Comparison of ENCODE assay signal across 8 cellular contexts in genomic region chr14:64294672-64295413, GRCh38. TPM values are rescaled to one million over a fixed set of nuclear protein-coding genes. Genes with fewer than 3 reads are reported as not detected.
DNase-seq lines count a peak whose midpoint lies in the region; ATAC-seq and TF ChIP-seq lines count a peak whose summit lies in the region.

No MANE protein-coding gene starts in this region.

- ATAC-seq in GM21723 (IDR thresholded peaks at IDR 0.05; ENCODE audit: unreplicated experiment), result peak; percentile 77
- no peak for ATAC-seq in HG03571 (IDR thresholded peaks at IDR 0.05; ENCODE audit: unreplicated experiment)

- H3K9me3 ChIP-seq in hepatocyte (ENCODE audit: low read depth), result no peaks in the 10 kb centered on the region

- DNase-seq in EL (peak; percentile 60), T-helper 1 cell (peak; percentile 56 to 79 (median 69)), amniotic epithelial cell (ENCODE audit: low read depth) (peak; percentile 53), hepatocyte (ENCODE audit: low spot score) (peak; percentile 87), skeletal muscle cell (ENCODE audit: low read depth) (no peak)

- no peaks in the 10 kb centered on the region for H3K9me2 ChIP-seq in hepatocyte (replicated peaks; ENCODE audit: insufficient read depth)

- H3K27ac ChIP-seq in KMS-11, result peak overlapping the region; percentile 38; the same call in 1 of the 2 replicates
- no peak overlapping the region for H3K27ac ChIP-seq in hepatocyte

- peak overlapping the region; percentile 71; the same call in 1 of the 2 replicates for H3K9ac ChIP-seq in KMS-11

- H4K20me1 ChIP-seq in KMS-11 (ENCODE audit: insufficient read depth) (no peaks in the 10 kb centered on the region), hepatocyte (ENCODE audit: insufficient read depth, poor library complexity, severe bottlenecking) (no peaks in the 10 kb centered on the region)

- H3K27me3 ChIP-seq in KMS-11 (ENCODE audit: insufficient read depth, low read depth), result no peaks in the 10 kb centered on the region
- peaks cover 15% of the 10 kb centered on the region for H3K27me3 ChIP-seq in hepatocyte

- H3K79me2 ChIP-seq in KMS-11 (ENCODE audit: insufficient read depth, low read depth), result no peaks in the 10 kb centered on the region
- no peaks in the 10 kb centered on the region for H3K79me2 ChIP-seq in hepatocyte

- H3K4me2 ChIP-seq in KMS-11, result peak overlapping the region; percentile 78
- H3K4me2 ChIP-seq in hepatocyte, result peak overlapping the region; percentile 96

- TF ChIP-seq CTCF in KMS-11 (conservative IDR thresholded peaks at IDR 0.05; ENCODE audit: low read depth, low read length) (peak; percentile 88), hepatocyte (IDR thresholded peaks at IDR 0.05; ENCODE audit: poor library complexity) (peak; percentile 76)

- H3K4me1 ChIP-seq in KMS-11 (ENCODE audit: low read depth, poor library complexity, severe bottlenecking) (peaks cover 19% of the 10 kb centered on the region), hepatocyte (ENCODE audit: insufficient read depth) (peaks cover 11% of the 10 kb centered on the region)

- H2AFZ ChIP-seq in KMS-11 (ENCODE audit: low read depth) (peak overlapping the region; percentile 97), hepatocyte (peak overlapping the region; percentile 77)

- H3K36me3 ChIP-seq in KMS-11 (ENCODE audit: insufficient read depth) (no peaks in the 10 kb centered on the region), hepatocyte (replicated peaks; ENCODE audit: insufficient read depth, low read depth) (no peaks in the 10 kb centered on the region)

- H3K4me3 ChIP-seq in KMS-11 (IDR thresholded peaks at IDR 0.05; ENCODE audit: insufficient read depth, low read depth, low read length) (no peak overlapping the region), hepatocyte (peak overlapping the region; percentile 62), skeletal muscle cell (ENCODE audit: low read depth, low read length) (peak overlapping the region; percentile 48)

- WGBS in hepatocyte (ENCODE audit: low lambda C conversion rate, missing lambda C conversion rate), result 6% methylated on average over 20 of the region's 20 CpGs

RNA-seq across cellular contexts. Expression of gene ESR2, which starts 0.7 kb away (rescaled TPM):
- 0.28 and 1.00 TPM in 2 replicates for total RNA-seq in hepatocyte
- 0.26 TPM in 1 of 2 replicates, not detected in the other for polyA plus RNA-seq in hepatocyte
